ENCODE assay signal across 1 cellular context in the genomic region with DNA sequence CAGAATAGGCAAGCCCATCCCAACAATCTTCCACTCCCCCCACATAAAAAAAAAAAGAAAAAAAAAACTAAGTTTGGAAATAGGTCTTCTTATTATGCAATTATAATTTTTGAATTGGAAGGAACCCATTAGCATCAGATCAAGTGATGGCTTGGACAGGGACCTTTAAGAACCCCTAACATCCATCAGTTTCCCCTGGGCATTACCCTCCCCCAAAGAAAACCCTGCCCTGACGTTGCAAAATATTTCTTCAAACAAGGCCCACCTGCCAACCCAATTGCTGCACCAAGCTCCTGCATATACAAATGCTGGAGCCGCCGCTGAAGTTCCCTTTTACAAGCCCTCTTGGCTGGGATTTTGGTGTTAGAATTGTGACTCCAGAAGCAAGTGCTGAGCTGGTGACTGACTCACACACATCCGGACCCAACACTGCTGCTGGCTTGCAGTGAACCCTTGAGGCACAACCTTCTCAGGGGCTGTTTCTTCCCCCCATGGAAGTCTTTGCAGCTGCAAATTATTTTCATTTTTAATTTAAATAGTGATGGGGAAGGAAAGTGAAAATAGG.
TF ChIP-seq lines count a peak whose summit lies in the region.

No MANE protein-coding gene starts in this region.

TF ChIP-seq in GM23338, 12 proteins besides CTCF, POLR2A, EP300 and RAD21 (continued from another document):
- TF ChIP-seq, protein P1, sequence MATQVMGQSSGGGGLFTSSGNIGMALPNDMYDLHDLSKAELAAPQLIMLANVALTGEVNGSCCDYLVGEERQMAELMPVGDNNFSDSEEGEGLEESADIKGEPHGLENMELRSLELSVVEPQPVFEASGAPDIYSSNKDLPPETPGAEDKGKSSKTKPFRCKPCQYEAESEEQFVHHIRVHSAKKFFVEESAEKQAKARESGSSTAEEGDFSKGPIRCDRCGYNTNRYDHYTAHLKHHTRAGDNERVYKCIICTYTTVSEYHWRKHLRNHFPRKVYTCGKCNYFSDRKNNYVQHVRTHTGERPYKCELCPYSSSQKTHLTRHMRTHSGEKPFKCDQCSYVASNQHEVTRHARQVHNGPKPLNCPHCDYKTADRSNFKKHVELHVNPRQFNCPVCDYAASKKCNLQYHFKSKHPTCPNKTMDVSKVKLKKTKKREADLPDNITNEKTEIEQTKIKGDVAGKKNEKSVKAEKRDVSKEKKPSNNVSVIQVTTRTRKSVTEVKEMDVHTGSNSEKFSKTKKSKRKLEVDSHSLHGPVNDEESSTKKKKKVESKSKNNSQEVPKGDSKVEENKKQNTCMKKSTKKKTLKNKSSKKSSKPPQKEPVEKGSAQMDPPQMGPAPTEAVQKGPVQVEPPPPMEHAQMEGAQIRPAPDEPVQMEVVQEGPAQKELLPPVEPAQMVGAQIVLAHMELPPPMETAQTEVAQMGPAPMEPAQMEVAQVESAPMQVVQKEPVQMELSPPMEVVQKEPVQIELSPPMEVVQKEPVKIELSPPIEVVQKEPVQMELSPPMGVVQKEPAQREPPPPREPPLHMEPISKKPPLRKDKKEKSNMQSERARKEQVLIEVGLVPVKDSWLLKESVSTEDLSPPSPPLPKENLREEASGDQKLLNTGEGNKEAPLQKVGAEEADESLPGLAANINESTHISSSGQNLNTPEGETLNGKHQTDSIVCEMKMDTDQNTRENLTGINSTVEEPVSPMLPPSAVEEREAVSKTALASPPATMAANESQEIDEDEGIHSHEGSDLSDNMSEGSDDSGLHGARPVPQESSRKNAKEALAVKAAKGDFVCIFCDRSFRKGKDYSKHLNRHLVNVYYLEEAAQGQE (IDR thresholded peaks at IDR 0.05; ENCODE audit: unreplicated experiment): no peak
- TF ChIP-seq, protein P2, sequence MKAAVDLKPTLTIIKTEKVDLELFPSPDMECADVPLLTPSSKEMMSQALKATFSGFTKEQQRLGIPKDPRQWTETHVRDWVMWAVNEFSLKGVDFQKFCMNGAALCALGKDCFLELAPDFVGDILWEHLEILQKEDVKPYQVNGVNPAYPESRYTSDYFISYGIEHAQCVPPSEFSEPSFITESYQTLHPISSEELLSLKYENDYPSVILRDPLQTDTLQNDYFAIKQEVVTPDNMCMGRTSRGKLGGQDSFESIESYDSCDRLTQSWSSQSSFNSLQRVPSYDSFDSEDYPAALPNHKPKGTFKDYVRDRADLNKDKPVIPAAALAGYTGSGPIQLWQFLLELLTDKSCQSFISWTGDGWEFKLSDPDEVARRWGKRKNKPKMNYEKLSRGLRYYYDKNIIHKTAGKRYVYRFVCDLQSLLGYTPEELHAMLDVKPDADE (IDR thresholded peaks at IDR 0.05): no peak
- no peak for TF ChIP-seq EZH2 (IDR thresholded peaks at IDR 0.05; ENCODE audit: low read depth, unreplicated experiment)
- no peak for TF ChIP-seq STAT1 (IDR thresholded peaks at IDR 0.05; ENCODE audit: unreplicated experiment)
- no peak for TF ChIP-seq EZH2phosphoT487 (IDR thresholded peaks at IDR 0.05; ENCODE audit: unreplicated experiment)
- TF ChIP-seq ZNF114 (CRISPR knock-in tag; IDR thresholded peaks at IDR 0.05): no peak
- TF ChIP-seq, protein P3, sequence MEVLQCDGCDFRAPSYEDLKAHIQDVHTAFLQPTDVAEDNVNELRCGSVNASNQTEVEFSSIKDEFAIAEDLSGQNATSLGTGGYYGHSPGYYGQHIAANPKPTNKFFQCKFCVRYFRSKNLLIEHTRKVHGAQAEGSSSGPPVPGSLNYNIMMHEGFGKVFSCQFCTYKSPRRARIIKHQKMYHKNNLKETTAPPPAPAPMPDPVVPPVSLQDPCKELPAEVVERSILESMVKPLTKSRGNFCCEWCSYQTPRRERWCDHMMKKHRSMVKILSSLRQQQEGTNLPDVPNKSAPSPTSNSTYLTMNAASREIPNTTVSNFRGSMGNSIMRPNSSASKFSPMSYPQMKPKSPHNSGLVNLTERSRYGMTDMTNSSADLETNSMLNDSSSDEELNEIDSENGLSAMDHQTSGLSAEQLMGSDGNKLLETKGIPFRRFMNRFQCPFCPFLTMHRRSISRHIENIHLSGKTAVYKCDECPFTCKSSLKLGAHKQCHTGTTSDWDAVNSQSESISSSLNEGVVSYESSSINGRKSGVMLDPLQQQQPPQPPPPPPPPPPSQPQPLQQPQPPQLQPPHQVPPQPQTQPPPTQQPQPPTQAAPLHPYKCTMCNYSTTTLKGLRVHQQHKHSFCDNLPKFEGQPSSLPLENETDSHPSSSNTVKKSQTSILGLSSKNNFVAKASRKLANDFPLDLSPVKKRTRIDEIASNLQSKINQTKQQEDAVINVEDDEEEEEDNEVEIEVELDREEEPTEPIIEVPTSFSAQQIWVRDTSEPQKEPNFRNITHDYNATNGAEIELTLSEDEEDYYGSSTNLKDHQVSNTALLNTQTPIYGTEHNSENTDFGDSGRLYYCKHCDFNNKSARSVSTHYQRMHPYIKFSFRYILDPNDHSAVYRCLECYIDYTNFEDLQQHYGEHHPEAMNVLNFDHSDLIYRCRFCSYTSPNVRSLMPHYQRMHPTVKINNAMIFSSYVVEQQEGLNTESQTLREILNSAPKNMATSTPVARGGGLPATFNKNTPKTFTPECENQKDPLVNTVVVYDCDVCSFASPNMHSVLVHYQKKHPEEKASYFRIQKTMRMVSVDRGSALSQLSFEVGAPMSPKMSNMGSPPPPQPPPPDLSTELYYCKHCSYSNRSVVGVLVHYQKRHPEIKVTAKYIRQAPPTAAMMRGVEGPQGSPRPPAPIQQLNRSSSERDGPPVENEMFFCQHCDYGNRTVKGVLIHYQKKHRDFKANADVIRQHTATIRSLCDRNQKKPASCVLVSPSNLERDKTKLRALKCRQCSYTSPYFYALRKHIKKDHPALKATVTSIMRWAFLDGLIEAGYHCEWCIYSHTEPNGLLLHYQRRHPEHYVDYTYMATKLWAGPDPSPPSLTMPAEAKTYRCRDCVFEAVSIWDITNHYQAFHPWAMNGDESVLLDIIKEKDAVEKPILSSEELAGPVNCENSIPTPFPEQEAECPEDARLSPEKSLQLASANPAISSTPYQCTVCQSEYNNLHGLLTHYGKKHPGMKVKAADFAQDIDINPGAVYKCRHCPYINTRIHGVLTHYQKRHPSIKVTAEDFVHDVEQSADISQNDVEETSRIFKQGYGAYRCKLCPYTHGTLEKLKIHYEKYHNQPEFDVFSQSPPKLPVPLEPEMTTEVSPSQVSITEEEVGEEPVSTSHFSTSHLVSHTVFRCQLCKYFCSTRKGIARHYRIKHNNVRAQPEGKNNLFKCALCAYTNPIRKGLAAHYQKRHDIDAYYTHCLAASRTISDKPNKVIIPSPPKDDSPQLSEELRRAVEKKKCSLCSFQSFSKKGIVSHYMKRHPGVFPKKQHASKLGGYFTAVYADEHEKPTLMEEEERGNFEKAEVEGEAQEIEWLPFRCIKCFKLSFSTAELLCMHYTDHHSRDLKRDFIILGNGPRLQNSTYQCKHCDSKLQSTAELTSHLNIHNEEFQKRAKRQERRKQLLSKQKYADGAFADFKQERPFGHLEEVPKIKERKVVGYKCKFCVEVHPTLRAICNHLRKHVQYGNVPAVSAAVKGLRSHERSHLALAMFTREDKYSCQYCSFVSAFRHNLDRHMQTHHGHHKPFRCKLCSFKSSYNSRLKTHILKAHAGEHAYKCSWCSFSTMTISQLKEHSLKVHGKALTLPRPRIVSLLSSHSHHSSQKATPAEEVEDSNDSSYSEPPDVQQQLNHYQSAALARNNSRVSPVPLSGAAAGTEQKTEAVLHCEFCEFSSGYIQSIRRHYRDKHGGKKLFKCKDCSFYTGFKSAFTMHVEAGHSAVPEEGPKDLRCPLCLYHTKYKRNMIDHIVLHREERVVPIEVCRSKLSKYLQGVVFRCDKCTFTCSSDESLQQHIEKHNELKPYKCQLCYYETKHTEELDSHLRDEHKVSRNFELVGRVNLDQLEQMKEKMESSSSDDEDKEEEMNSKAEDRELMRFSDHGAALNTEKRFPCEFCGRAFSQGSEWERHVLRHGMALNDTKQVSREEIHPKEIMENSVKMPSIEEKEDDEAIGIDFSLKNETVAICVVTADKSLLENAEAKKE (CRISPR knock-in tag; IDR thresholded peaks at IDR 0.05): no peak
- TF ChIP-seq CREB1 (CRISPR knock-in tag; IDR thresholded peaks at IDR 0.05; ENCODE audit: low read depth): no peak
- no peak for TF ChIP-seq NANOG (IDR thresholded peaks at IDR 0.05; ENCODE audit: borderline replicate concordance)
